Comparison of ENCODE assay signal across 4 cellular contexts in the genomic region with DNA sequence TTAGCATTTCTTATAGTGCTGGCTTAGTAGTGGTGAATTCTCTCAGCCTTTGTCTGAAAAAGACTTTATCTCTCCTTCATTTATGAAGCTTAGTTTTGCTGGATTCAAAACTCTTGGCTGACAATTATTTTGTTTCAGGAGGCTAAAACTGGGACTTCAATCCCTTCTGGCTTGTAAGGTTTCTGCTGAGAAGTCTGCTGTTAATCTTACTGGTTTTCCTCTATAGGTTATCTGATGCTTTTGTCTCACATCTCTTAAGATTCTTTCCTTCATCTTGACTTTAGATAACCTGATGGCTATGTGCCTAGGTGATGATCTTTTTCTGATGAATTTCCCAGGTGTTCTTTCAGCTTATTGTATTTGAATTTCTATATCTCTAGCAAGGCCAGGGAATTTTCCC. TPM values are rescaled to one million over a fixed set of nuclear protein-coding genes. Genes with fewer than 3 reads are reported as not detected.
A peak's percentile ranks its signal among the peaks of the same experiment; 100 is the strongest.
DNase-seq lines count a peak whose midpoint lies in the region; ATAC-seq, FAIRE-seq and TF ChIP-seq lines count a peak whose summit lies in the region.
"Not testable (repeated sequence)": the region's sequence is repeated elsewhere in the genome, so short reads cannot be mapped to it uniquely, and the experiment has no call there.

No MANE protein-coding gene starts in this region.

- H2AFZ ChIP-seq in HepG2 (ENCODE audit: low read length), result not testable (repeated sequence)

- intact Hi-C loops in HepG2 (cut with micrococcal nuclease; ENCODE audit: unreplicated experiment), result loop anchor here (1.0 kb wide), 1 partner anchor 34 kb away; no protein-coding TSS in a partner anchor

- ATAC-seq in WTC11, HepG2: not testable (repeated sequence)

- H3K27me3 Mint-ChIP-seq in WTC11 (ENCODE audit: low read depth), result peaks cover 26% of the 10 kb centered on the region
- peaks cover 15% of the 10 kb centered on the region for H3K27me3 Mint-ChIP-seq in endodermal cell (ENCODE audit: insufficient read depth)

- H3K36me3 ChIP-seq in HEK293 (ENCODE audit: control insufficient read depth in 2 of 2, insufficient read depth in 1 of 2, low read length in 2 of 2); endodermal cell (ENCODE audit: control insufficient read depth, insufficient read depth, low read length); HepG2 (replicated peaks in 1 of 2; ENCODE audit: control insufficient read depth in 1 of 2, insufficient read depth in 2 of 2, low read length in 2 of 2): not testable (repeated sequence)

- peaks cover 30% of the 10 kb centered on the region for H3K36me3 Mint-ChIP-seq in WTC11
- not testable (repeated sequence) for H3K36me3 Mint-ChIP-seq in endodermal cell (ENCODE audit: low read depth)

- H4K20me1 ChIP-seq in HepG2 (ENCODE audit: insufficient read depth, low read length), result not testable (repeated sequence)

- not testable (repeated sequence) for H3K27ac ChIP-seq in HEK293 (ENCODE audit: extremely low read depth, low read depth, low read length); endodermal cell (ENCODE audit: low read depth, low read length); HepG2 (ENCODE audit: extremely low read length, insufficient read depth, low read length)

- not testable (repeated sequence) for H3K79me2 ChIP-seq in HepG2 (ENCODE audit: insufficient read depth, low read length)

- H3K27me3 ChIP-seq in endodermal cell (ENCODE audit: control insufficient read depth, insufficient read depth, low read length, poor library complexity, severe bottlenecking); HepG2 (ENCODE audit: control insufficient read depth in 1 of 2, insufficient read depth in 2 of 2, low read length in 2 of 2): not testable (repeated sequence)

- H3K27ac Mint-ChIP-seq in WTC11, endodermal cell: not testable (repeated sequence)

- not testable (repeated sequence) for TF ChIP-seq POLR2A in HepG2 (IDR thresholded peaks at IDR 0.05; ENCODE audit: insufficient read depth in 1 of 2, low read depth in 2 of 2, low read length in 2 of 2)

- TF ChIP-seq EP300 in HepG2 (IDR thresholded peaks at IDR 0.05; ENCODE audit: low read depth in 2 of 2, low read length in 2 of 2); HepG2 (CRISPR knock-in tag; IDR thresholded peaks at IDR 0.05; ENCODE audit: borderline replicate concordance): not testable (repeated sequence)

- not testable (repeated sequence) for H3K4me3 Mint-ChIP-seq in WTC11, endodermal cell

- H3K4me2 ChIP-seq in HepG2 (ENCODE audit: low read depth, low read length), result not testable (repeated sequence)

- BruUV-seq in HepG2 (replicated peaks; lab: Mats Ljungman, UMichigan), result not testable (repeated sequence)

- not testable (repeated sequence) for DNase-seq in WTC11 (ENCODE audit: low spot score); endodermal cell; HepG2 (ENCODE audit: low spot score)

- TF ChIP-seq RAD21 in HepG2 (CRISPR knock-in tag; IDR thresholded peaks at IDR 0.05), result not testable (repeated sequence)

- CTCF ChIA-PET in HEK293 (lab: Yijun Ruan, JAX); WTC11 (lab: Charles Lee); HepG2 (lab: Yijun Ruan, JAX; ENCODE audit: low intra/inter-chr PET ratio, low total read pairs): not testable (repeated sequence)

- not testable (repeated sequence) for H3K4me1 Mint-ChIP-seq in WTC11, endodermal cell

- H3K4me3 ChIP-seq in HEK293 (ENCODE audit: low read depth, low read length); HepG2 (replicated peaks in 1 of 3; ENCODE audit: insufficient read depth in 1 of 3, low read depth in 2 of 3, low read length in 3 of 3): not testable (repeated sequence)
- H3K4me3 ChIP-seq in endodermal cell (ENCODE audit: low read length), result peak overlapping the region; percentile 28

- not testable (repeated sequence) for FAIRE-seq in HepG2 (lab: Jason Lieb, UNC)

- H3K4me1 ChIP-seq in HEK293 (ENCODE audit: control insufficient read depth, insufficient read depth, low read length); endodermal cell (ENCODE audit: control insufficient read depth, insufficient read depth, low read length); HepG2 (ENCODE audit: insufficient read depth, low read length): not testable (repeated sequence)

- H3K9me3 Mint-ChIP-seq in WTC11 (peaks cover 62% of the 10 kb centered on the region), endodermal cell (peaks cover 56% of the 10 kb centered on the region)

- not testable (repeated sequence) for H3K9me3 ChIP-seq in HEK293 (ENCODE audit: control insufficient read depth, insufficient read depth, low read depth, low read length); HepG2 (ENCODE audit: low read length)
- H3K9me3 ChIP-seq in endodermal cell (ENCODE audit: control insufficient read depth, low read length), result peaks cover 36% of the 10 kb centered on the region

- POLR2A ChIA-PET in HEK293 (lab: Yijun Ruan, JAX); WTC11 (lab: Charles Lee); HepG2 (lab: Yijun Ruan, JAX): not testable (repeated sequence)

- not testable (repeated sequence) for H3K9ac ChIP-seq in endodermal cell (ENCODE audit: extremely low read depth, low read length, poor library complexity, severe bottlenecking); HepG2 (ENCODE audit: insufficient read depth, low read depth, low read length)

- in situ Hi-C loops in HepG2 (cut with HindIII; ENCODE audit: extremely low pct_ligation_motif_present, low pct_unique_long_range_greater_than_20kb), result not testable (repeated sequence)

- not testable (repeated sequence) for TF ChIP-seq CTCF in HEK293 (tag by site-specific recombination; IDR thresholded peaks at IDR 0.05); WTC11 (IDR thresholded peaks at IDR 0.05); endodermal cell (conservative IDR thresholded peaks at IDR 0.05); HepG2 (CRISPR knock-in tag; IDR thresholded peaks at IDR 0.05)

TF ChIP-seq in HEK293, 187 proteins besides CTCF, POLR2A, EP300 and RAD21:
- TF ChIP-seq SETDB1 (IDR thresholded peaks at IDR 0.05; ENCODE audit: insufficient read length, low read length), result peak; percentile 47

TF ChIP-seq in WTC11, 78 proteins besides CTCF, POLR2A, EP300 and RAD21:
- peak; percentile 76 for TF ChIP-seq ZNF317 (CRISPR knock-in tag; IDR thresholded peaks at IDR 0.05; ENCODE audit: borderline replicate concordance, low read depth)

TF ChIP-seq in HepG2, 621 proteins besides CTCF, POLR2A, EP300 and RAD21:
- TF ChIP-seq ZNF317 (CRISPR knock-in tag; IDR thresholded peaks at IDR 0.05), result peak; percentile 92

RNA-seq across cellular contexts. Expression of gene COPB2, which starts 23.4 kb away (rescaled TPM):
- total RNA-seq in WTC11 (2021) (112 to 141 TPM (median 115 TPM) in 3 replicates), endodermal cell (100 to 1,000 TPM; 161 to 184 TPM), HepG2 (2016; rRNA removed; fragmentation: Illumina TruSeq; extraction: Trizol) (217 and 344 TPM in 2 replicates)
- polyA plus RNA-seq in endodermal cell (2013, experiment 1 of 2), result 122 TPM
- 128 TPM for polyA plus RNA-seq in endodermal cell (2013, experiment 2 of 2)
- total RNA-seq in HepG2 (2016; cell fraction: cytosol; rRNA removed; fragmentation: Illumina TruSeq; extraction: Trizol; ENCODE audit: low read depth), result 22.5 and 24.4 TPM in 2 replicates
- total RNA-seq in HepG2 (2016; cell fraction: insoluble cytoplasmic fraction; rRNA removed; fragmentation: Illumina TruSeq; extraction: Trizol), result 219 and 334 TPM in 2 replicates
- total RNA-seq in HepG2 (2016; cell fraction: membrane; rRNA removed; fragmentation: Illumina TruSeq; extraction: Trizol), result 46.5 and 54.3 TPM in 2 replicates
- total RNA-seq in HepG2 (2016; cell fraction: nucleus; rRNA removed; fragmentation: Illumina TruSeq; extraction: Trizol), result 136 and 143 TPM in 2 replicates
- polyA plus RNA-seq in HepG2 (2011; rRNA removed), result 69.8 and 83.3 TPM in 2 replicates
- 43.9 and 56.1 TPM in 2 replicates for polyA plus RNA-seq in HepG2 (2011; cell fraction: cytosol; rRNA removed)
- polyA plus RNA-seq in HepG2 (2011; cell fraction: nucleus; rRNA removed), result 68.8 and 75.9 TPM in 2 replicates
- 73.1 and 86.5 TPM in 2 replicates for polyA plus RNA-seq in HepG2 (2012)
- polyA plus RNA-seq in HepG2 (2016; cell fraction: cytosol; fragmentation: Illumina TruSeq; extraction: Trizol; ENCODE audit: low read depth), result 7.4 and 8.5 TPM in 2 replicates
- 223 and 229 TPM in 2 replicates for polyA plus RNA-seq in HepG2 (2016; cell fraction: insoluble cytoplasmic fraction; fragmentation: Illumina TruSeq; extraction: Trizol; ENCODE audit: low read depth)
- 17.5 and 20.2 TPM in 2 replicates for polyA plus RNA-seq in HepG2 (2016; cell fraction: membrane; fragmentation: Illumina TruSeq; extraction: Trizol; ENCODE audit: low read depth)
- 104 and 124 TPM in 2 replicates for polyA plus RNA-seq in HepG2 (2016; cell fraction: nucleus; fragmentation: Illumina TruSeq; extraction: Trizol; ENCODE audit: insufficient read depth, low read depth)
- 88.1 and 105 TPM in 2 replicates for polyA minus RNA-seq in HepG2 (2011; rRNA and poly(A)+ RNA removed; ENCODE audit: low replicate concordance)
- polyA minus RNA-seq in HepG2 (2011; cell fraction: cytosol; rRNA and poly(A)+ RNA removed), result 81.4 and 88.0 TPM in 2 replicates
- 208 and 229 TPM in 2 replicates for polyA minus RNA-seq in HepG2 (2011; cell fraction: nucleus; rRNA and poly(A)+ RNA removed)
